Comparison of ENCODE assay signal across 23 cellular contexts in genomic region chr13:112737329-112737728, GRCh38. TPM values are rescaled to one million over a fixed set of nuclear protein-coding genes. Genes with fewer than 3 reads are reported as not detected.
DNase-seq lines count a peak whose midpoint lies in the region; ATAC-seq, FAIRE-seq and TF ChIP-seq lines count a peak whose summit lies in the region.
"Had no signal": no experiment of that assay in that cellular context is flagged by ENCODE, and none has a peak within 500 bp of the region (broad histone marks: within the 10 kb centered on the region; RNA-seq: fewer than 3 reads in every experiment).

No MANE protein-coding gene starts in this region.

- peaks cover 93% of the 10 kb centered on the region for H3K4me1 Mint-ChIP-seq in WTC11
- H3K4me1 Mint-ChIP-seq in neural crest cell: peaks cover 53% of the 10 kb centered on the region

- H3K4me3 ChIP-seq in spleen: no peak overlapping the region
- H3K4me3 ChIP-seq: GM12878, SJCRH30 had no signal

- DNase-seq in H54 (ENCODE audit: insufficient read length, low spot score): no peak
- DNase-seq in WTC11 (ENCODE audit: low spot score): no peak
- no peak for DNase-seq in neural crest cell (ENCODE audit: low read depth, low spot score)
- DNase-seq in spleen: peak; percentile 53
- no peak for DNase-seq in SHP77 treated with DMSO at 0.1 percent for 48 hours (lab: John Stamatoyannopoulos, UW)
- DNase-seq in DMS79 (lab: John Stamatoyannopoulos, UW): no peak
- DNase-seq: BE2C; DND-41; HCEC 1CT; NCI-H1092 treated with DMSO at 0.1 percent for 48 hours; NCI-H1694; NCI-H2081; NCI-H2171; NCI-H345; NCI-H524; NCI-H774; NK-92 treated with Interleukin-12 subunit alpha and Interleukin-12 subunit beta, amount 100 ng/mL, for 24 hours; SJCRH30 had no signal

- no peaks in the 10 kb centered on the region for H3K9me3 ChIP-seq in spleen
- H3K9me3 ChIP-seq: BE2C, SJCRH30 had no signal

- POLR2A ChIA-PET in WTC11 (lab: Charles Lee): no interaction called here

- intact Hi-C loops in spleen (cut with DNase I; ENCODE audit: low total_unique reads): no loop called here

- H3K36me3 ChIP-seq in spleen: peaks cover 0 to 7% (median 0%) of the 10 kb centered on the region in 6 donors
- H3K36me3 ChIP-seq: BE2C, SJCRH30 had no signal

- CTCF ChIA-PET in WTC11 (lab: Charles Lee): interaction anchor here (0.5 kb wide), 1 partner anchor 67 kb away, joined by 3 read pairs; no protein-coding TSS in a partner anchor

- no peak for TF ChIP-seq CTCF in WTC11 (IDR thresholded peaks at IDR 0.05)
- no peak for TF ChIP-seq CTCF in neural crest cell (conservative IDR thresholded peaks at IDR 0.05)
- no peak for TF ChIP-seq CTCF in spleen (IDR thresholded peaks at IDR 0.05 in 8 of 11, conservative IDR thresholded peaks at IDR 0.05 in 3 of 11)

- H3K27ac Mint-ChIP-seq in WTC11 (peak overlapping the region; percentile 54), neural crest cell (ENCODE audit: unreplicated experiment) (peak overlapping the region; percentile 84)

- H3K36me3 Mint-ChIP-seq in WTC11: no peaks in the 10 kb centered on the region
- H3K36me3 Mint-ChIP-seq in neural crest cell (ENCODE audit: low read depth): no peaks in the 10 kb centered on the region

- H3K9me3 Mint-ChIP-seq in WTC11 (peaks cover 5% of the 10 kb centered on the region; the same call in 1 of the 2 replicates), neural crest cell (no peaks in the 10 kb centered on the region)

- H3K4me1 ChIP-seq in spleen: peaks cover 0 to 31% (median 6%) of the 10 kb centered on the region in 6 donors

- 92 to 98% (median 92%) methylated on average over 9 of the region's 9 CpGs for WGBS in spleen, 5 donors

- TF ChIP-seq POLR2A in H54 (IDR thresholded peaks at IDR 0.05; ENCODE audit: low read depth, low read length) (no peak), spleen (IDR thresholded peaks at IDR 0.05) (no peak)

- H3K4me3 Mint-ChIP-seq in WTC11 (no peak overlapping the region), neural crest cell (no peak overlapping the region)

- peak; percentile 11 for FAIRE-seq in H54 (lab: Jason Lieb, UNC)
- FAIRE-seq: GM12878, HTR-8/SVneo had no signal

- no peak for ATAC-seq in WTC11
- ATAC-seq in GM18520 (IDR thresholded peaks at IDR 0.05; ENCODE audit: unreplicated experiment): no peak
- ATAC-seq: GM12878, Panc1 had no signal

- H3K27me3 ChIP-seq in spleen (replicated peaks in 1 of 7): no peaks in the 10 kb centered on the region
- H3K27me3 ChIP-seq: BE2C, SJCRH30 had no signal

- H3K27ac ChIP-seq in spleen: no peak overlapping the region
- H3K27ac ChIP-seq: KMS-11, SJCRH30 had no signal

- H3K27me3 Mint-ChIP-seq in WTC11 (ENCODE audit: low read depth) (no peaks in the 10 kb centered on the region), neural crest cell (ENCODE audit: low read depth) (no peaks in the 10 kb centered on the region)

TF ChIP-seq in WTC11, 78 proteins besides CTCF, POLR2A, EP300 and RAD21:
- TF ChIP-seq ZBTB43 (CRISPR knock-in tag; IDR thresholded peaks at IDR 0.05) (no peak), TP53 (CRISPR knock-in tag; IDR thresholded peaks at IDR 0.05) (no peak), PRRX2 (CRISPR knock-in tag; IDR thresholded peaks at IDR 0.05) (no peak), PREB (CRISPR knock-in tag; IDR thresholded peaks at IDR 0.05; ENCODE audit: borderline replicate concordance) (no peak), ERG (CRISPR knock-in tag; IDR thresholded peaks at IDR 0.05) (no peak), JUN (CRISPR knock-in tag; IDR thresholded peaks at IDR 0.05) (no peak), TEAD1 (CRISPR knock-in tag; IDR thresholded peaks at IDR 0.05) (no peak), CDX4 (CRISPR knock-in tag; IDR thresholded peaks at IDR 0.05; ENCODE audit: borderline replicate concordance) (no peak), SOX15 (CRISPR knock-in tag; IDR thresholded peaks at IDR 0.05) (no peak)
TF ChIP-seq in WTC11: peak in this region for 0.

RNA-seq across cellular contexts. Expression of gene ATP11A, which starts 47.5 kb away (rescaled TPM):
- total RNA-seq in WTC11 (2021): 100 to 133 TPM (median 126 TPM) in 3 replicates
- total RNA-seq in neural crest cell: 97.4 and 99.1 TPM in 2 replicates
- total RNA-seq in spleen: 10 to 100 TPM; 57.3 to 91.3 (median 65.0) TPM
- polyA plus RNA-seq in spleen: 1 to 10 TPM; 2.7 to 5.5 (median 3.0) TPM
